ENCODE assay signal across 1 cellular context in genomic region chr11:44334356-44335004, GRCh38.
TF ChIP-seq lines count a peak whose summit lies in the region.

No MANE protein-coding gene starts in this region.

TF ChIP-seq in GM23338, 12 proteins besides CTCF, POLR2A, EP300 and RAD21 (continued from another document):
- TF ChIP-seq STAT1 (IDR thresholded peaks at IDR 0.05; ENCODE audit: unreplicated experiment) = no peak
- no peak for TF ChIP-seq EZH2phosphoT487 (IDR thresholded peaks at IDR 0.05; ENCODE audit: unreplicated experiment)
- no peak for TF ChIP-seq JUNB (IDR thresholded peaks at IDR 0.05; ENCODE audit: unreplicated experiment)
- no peak for TF ChIP-seq ZNF331 (CRISPR knock-in tag; IDR thresholded peaks at IDR 0.05; ENCODE audit: low read depth)
- TF ChIP-seq REST (IDR thresholded peaks at IDR 0.05; ENCODE audit: unreplicated experiment) = no peak
- no peak for TF ChIP-seq EZH2 (IDR thresholded peaks at IDR 0.05; ENCODE audit: low read depth, unreplicated experiment)
- no peak for TF ChIP-seq NANOG (IDR thresholded peaks at IDR 0.05; ENCODE audit: borderline replicate concordance)
TF ChIP-seq in GM23338: peak in this region for 0.
